1 cellular context compared by ENCODE assay signal in the genomic region with DNA sequence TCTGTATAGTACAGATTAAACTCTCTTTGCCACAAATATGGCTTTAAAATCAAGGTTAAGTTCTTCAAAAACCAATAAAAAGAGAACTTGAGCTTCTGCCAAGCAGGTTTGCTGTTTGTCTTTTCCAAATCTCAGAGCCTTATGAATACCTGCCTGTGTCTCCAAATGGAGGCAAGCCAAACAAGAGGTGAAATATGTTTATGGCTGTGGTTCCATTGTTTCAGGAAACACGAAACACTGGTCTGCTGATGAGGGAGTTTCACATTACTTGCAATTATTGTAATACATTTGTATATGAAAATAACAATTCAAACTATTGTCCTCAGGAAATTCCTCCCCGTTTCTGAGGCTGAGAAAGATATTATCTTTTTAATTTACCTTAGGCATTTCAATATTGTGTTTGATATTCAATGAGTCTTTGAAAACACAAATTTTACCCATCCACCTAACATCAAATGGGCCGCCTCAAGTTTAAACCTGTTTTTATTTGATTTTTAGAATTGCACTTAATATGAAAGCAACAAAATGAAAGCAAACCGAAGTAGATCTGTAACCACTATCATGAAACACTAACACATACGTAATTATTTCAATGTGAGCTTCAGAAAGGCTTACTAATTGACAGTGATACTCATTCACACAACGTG.
TF ChIP-seq lines count a peak whose summit lies in the region.

No MANE protein-coding gene starts in this region.

TF ChIP-seq in GM23338, 12 proteins besides CTCF, POLR2A, EP300 and RAD21 (continued from another document):
- TF ChIP-seq REST (IDR thresholded peaks at IDR 0.05; ENCODE audit: unreplicated experiment), result no peak
- TF ChIP-seq ZNF462 (CRISPR knock-in tag; IDR thresholded peaks at IDR 0.05), result no peak
- no peak for TF ChIP-seq ZNF114 (CRISPR knock-in tag; IDR thresholded peaks at IDR 0.05)
- no peak for TF ChIP-seq EZH2 (IDR thresholded peaks at IDR 0.05; ENCODE audit: low read depth, unreplicated experiment)
- no peak for TF ChIP-seq ZNF331 (CRISPR knock-in tag; IDR thresholded peaks at IDR 0.05; ENCODE audit: low read depth)
